ENCODE assay signal across 9 cellular contexts in genomic region chr19:29687244-29687896, GRCh38. TPM values are rescaled to one million over a fixed set of nuclear protein-coding genes. Genes with fewer than 3 reads are reported as not detected.
DNase-seq lines count a peak whose midpoint lies in the region; ATAC-seq and TF ChIP-seq lines count a peak whose summit lies in the region.
"Had no signal": no experiment of that assay in that cellular context is flagged by ENCODE, and none has a peak within 500 bp of the region (broad histone marks: within the 10 kb centered on the region; RNA-seq: fewer than 3 reads in every experiment).

No MANE protein-coding gene starts in this region.

- H3K27me3 ChIP-seq in Peyer's patch (no peaks in the 10 kb centered on the region), skeletal muscle tissue (ENCODE audit: control insufficient read depth in 3 of 3, insufficient read depth in 3 of 3, low read length in 3 of 3) (no peaks in the 10 kb centered on the region)

- peak; percentile 88 for DNase-seq in GM03348 (ENCODE audit: low spot score)
- peak in 1 of 3 donors; percentile 53 for DNase-seq in Peyer's patch
- peak; percentile 73 for DNase-seq in epithelial cell of esophagus (ENCODE audit: low read depth)
- no peak for DNase-seq in SIG-M5 treated with dmso at 0.1 percent for 504 hours (lab: John Stamatoyannopoulos, UW; ENCODE audit: unreplicated experiment)
- no peak for DNase-seq in NCI-H2107 (lab: John Stamatoyannopoulos, UW)
- DNase-seq: activated B cell treated with CpG ODN at 0.5 μM for 24 hours had no signal

- TF ChIP-seq POLR2A in Peyer's patch (IDR thresholded peaks at IDR 0.05) = no peak

- TF ChIP-seq CTCF in Peyer's patch (IDR thresholded peaks at IDR 0.05) (no peak), epithelial cell of esophagus (IDR thresholded peaks at IDR 0.05; ENCODE audit: insufficient read depth, low read depth, low read length, missing control alignments) (no peak)

- peak overlapping the region; percentile 71 to 81 (median 76) for H3K9ac ChIP-seq in skeletal muscle tissue (ENCODE audit: low read depth in 1 of 3, low read length in 3 of 3)

- H3K4me1 ChIP-seq in Peyer's patch = no peaks in the 10 kb centered on the region
- H3K4me1 ChIP-seq in skeletal muscle tissue (ENCODE audit: control insufficient read depth in 3 of 3, insufficient read depth in 3 of 3, low read length in 3 of 3) = peaks cover 32 to 57% (median 35%) of the 10 kb centered on the region in 3 donors

- H3K4me3 ChIP-seq in Peyer's patch (no peak overlapping the region), epithelial cell of esophagus (ENCODE audit: low read length) (no peak overlapping the region), skeletal muscle tissue (ENCODE audit: low read length in 3 of 3) (peak overlapping the region; percentile 65 to 73 (median 71))

- H3K9me3 ChIP-seq in Peyer's patch = peaks cover 0 to 5% (median 0%) of the 10 kb centered on the region in 4 donors
- H3K9me3 ChIP-seq in skeletal muscle tissue (ENCODE audit: control insufficient read depth in 3 of 3, low read length in 3 of 3) = peaks cover 0 to 6% (median 5%) of the 10 kb centered on the region in 3 donors

- H3K27ac ChIP-seq in Peyer's patch = peak overlapping the region in 3 of 4 donors; percentile 20 to 60 (median 41)
- peak overlapping the region; percentile 94 for H3K27ac ChIP-seq in skeletal muscle tissue (ENCODE audit: low read depth, low read length)

- H3K36me3 ChIP-seq in Peyer's patch (no peaks in the 10 kb centered on the region), skeletal muscle tissue (ENCODE audit: control insufficient read depth in 3 of 3, insufficient read depth in 3 of 3, low read length in 3 of 3) (no peaks in the 10 kb centered on the region)

- ATAC-seq in GM19023 (IDR thresholded peaks at IDR 0.05; ENCODE audit: unreplicated experiment) = no peak
- ATAC-seq in GM21825 (IDR thresholded peaks at IDR 0.05; ENCODE audit: unreplicated experiment) = no peak

RNA-seq across cellular contexts. Expression of gene PLEKHF1, which starts 22.1 kb away (rescaled TPM):
- total RNA-seq in Peyer's patch = 10 to 100 TPM in 1 of 4 donors, 1 to 10 TPM in 3; 8.2 to 16.5 (median 9.0) TPM
- total RNA-seq in skeletal muscle tissue = 16.7 TPM

RNA-seq across cellular contexts. Expression of gene C19orf12, which starts 27.7 kb away (rescaled TPM):
- 10 to 100 TPM; 18.2 to 49.1 (median 28.2) TPM for total RNA-seq in Peyer's patch
- total RNA-seq in skeletal muscle tissue = 17.2 TPM

Comparison
In these comparisons a context has a peak if more than half of its experiments do, and no peak if none do; other contexts are left out.
1. DNase-seq: peak in GM03348 (single experiment) and epithelial cell of esophagus (single experiment); none in SIG-M5 treated with dmso at 0.1 percent for 504 hours (single experiment) and NCI-H2107 (single experiment).
2. H3K4me3 ChIP-seq: peak in skeletal muscle tissue (3 of 3); none in Peyer's patch (0 of 4) and epithelial cell of esophagus (single experiment).